ENCODE assay signal across 19 cellular contexts in the genomic region with DNA sequence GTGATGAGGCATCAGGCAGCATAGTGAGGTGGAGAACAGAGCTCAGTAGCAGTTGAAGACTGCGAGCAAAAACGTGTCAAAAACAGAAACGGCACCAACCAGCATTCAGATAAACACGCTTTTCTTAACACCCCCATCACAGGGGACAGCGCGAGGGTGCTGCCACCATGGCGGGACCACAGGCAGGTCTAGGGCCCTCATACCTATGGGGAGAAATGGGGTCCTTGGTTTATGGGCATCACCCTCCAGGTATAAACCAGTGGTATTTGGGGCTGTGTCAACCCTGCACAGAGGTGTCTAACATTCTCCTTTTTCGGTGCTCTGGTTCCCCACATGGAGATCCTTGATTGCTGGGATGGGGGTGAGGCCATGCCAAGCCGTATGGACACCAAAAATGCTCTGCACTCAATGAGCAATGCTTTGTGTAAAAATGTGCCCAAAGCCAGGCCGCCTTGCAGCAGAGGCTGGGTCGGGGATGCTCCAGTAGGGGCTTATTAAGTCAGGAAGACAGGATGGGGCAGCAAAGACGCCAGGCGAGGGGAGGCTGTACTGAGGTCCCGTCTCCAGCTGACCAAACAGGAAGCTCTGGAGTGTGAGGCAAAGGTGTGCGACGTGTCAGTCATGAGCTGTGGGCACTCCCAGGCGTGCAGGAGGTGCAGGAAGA.
DNase-seq lines count a peak whose midpoint lies in the region; ATAC-seq and TF ChIP-seq lines count a peak whose summit lies in the region.
"Had no signal": no experiment of that assay in that cellular context is flagged by ENCODE, and none has a peak within 500 bp of the region (broad histone marks: within the 10 kb centered on the region; RNA-seq: fewer than 3 reads in every experiment).

No MANE protein-coding gene starts in this region.

- no peak for TF ChIP-seq CTCF in Peyer's patch (IDR thresholded peaks at IDR 0.05)

- no peak overlapping the region for H3K27ac ChIP-seq in Peyer's patch

- H3K36me3 ChIP-seq in Peyer's patch = no peaks in the 10 kb centered on the region
- H3K36me3 ChIP-seq: HAP-1 had no signal

- intact Hi-C loops in posterior vena cava (cut with DNase I) = no loop called here

- H3K4me1 ChIP-seq in Peyer's patch = no peaks in the 10 kb centered on the region

- no peaks in the 10 kb centered on the region for H3K27me3 ChIP-seq in Peyer's patch

- H3K4me3 ChIP-seq in Peyer's patch = no peak overlapping the region
- H3K4me3 ChIP-seq: HAP-1 had no signal

- DNase-seq in NCI-H146 (lab: John Stamatoyannopoulos, UW) (peak; percentile 83), Peyer's patch (peak in 2 of 3 donors; percentile 29 to 33), left lobe of liver (ENCODE audit: low spot score) (peak; percentile 30), posterior vena cava (ENCODE audit: low spot score) (peak; percentile 76), HPDE6-E6E7 (ENCODE audit: extremely low spot score) (no peak)
- DNase-seq: CD4-positive, CD25-positive, alpha-beta regulatory T cell; DMS 273 treated with DMSO at 0.1 percent for 48 hours; KG1; NCI-H1092; NCI-H1436; NCI-H345; NCI-H526; PC-3; RPMI8226; SIG-M5; SK-N-SH had no signal

- no peaks in the 10 kb centered on the region for H3K9me3 ChIP-seq in Peyer's patch
- H3K9me3 ChIP-seq: HAP-1, SK-N-SH had no signal

- no peak for TF ChIP-seq POLR2A in Peyer's patch (IDR thresholded peaks at IDR 0.05)

- no peak for ATAC-seq in left lobe of liver
- ATAC-seq in GM21825 (IDR thresholded peaks at IDR 0.05; ENCODE audit: unreplicated experiment) = no peak
- no peak for ATAC-seq in GM21619 (IDR thresholded peaks at IDR 0.05; ENCODE audit: unreplicated experiment)
- ATAC-seq: PC-3 had no signal
